15 cellular contexts compared by ENCODE assay signal in the genomic region with DNA sequence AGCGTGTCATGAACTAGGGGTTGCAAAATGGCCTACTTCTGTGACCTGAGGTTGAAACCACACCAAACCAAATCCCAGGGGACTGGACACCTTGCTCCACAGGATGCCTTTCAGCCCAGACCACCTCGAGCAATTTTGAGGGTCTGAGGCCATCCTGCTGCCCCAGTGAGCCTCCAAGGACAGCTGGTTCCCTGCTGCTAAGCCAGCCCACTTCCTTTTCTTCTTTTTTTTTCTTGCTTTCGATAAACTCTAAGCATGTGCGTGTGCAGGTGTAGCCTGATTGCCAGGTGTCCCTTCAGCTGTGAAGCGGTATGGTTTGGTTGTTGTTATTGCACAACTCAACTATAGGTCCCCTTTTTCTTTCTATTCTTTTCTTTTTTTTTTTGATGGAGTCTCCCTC. TPM values are rescaled to one million over a fixed set of nuclear protein-coding genes. Genes with fewer than 3 reads are reported as not detected.
DNase-seq lines count a peak whose midpoint lies in the region; ATAC-seq lines count a peak whose summit lies in the region.
"Had no signal": no experiment of that assay in that cellular context is flagged by ENCODE, and none has a peak within 500 bp of the region (broad histone marks: within the 10 kb centered on the region; RNA-seq: fewer than 3 reads in every experiment).

No MANE protein-coding gene starts in this region.

- no peak overlapping the region for H3K27ac Mint-ChIP-seq in activated CD4-positive, alpha-beta T cell treated with anti-CD3 and anti-CD28 coated beads, Interleukin-2, amount 10 ng/mL, durations not matched to agents 24 days and 14 days

- intact Hi-C loops in activated CD4-positive, alpha-beta T cell treated with anti-CD3 and anti-CD28 coated beads, Interleukin-2, amount 10 ng/mL, durations not matched to agents 24 days and 14 days (cut with micrococcal nuclease): no loop called here

- H3K27me3 Mint-ChIP-seq in activated CD4-positive, alpha-beta T cell treated with anti-CD3 and anti-CD28 coated beads, Interleukin-2, amount 10 ng/mL, durations not matched to agents 24 days and 14 days: peaks cover 12% of the 10 kb centered on the region

- peak; percentile 59 for ATAC-seq in HG02798 (IDR thresholded peaks at IDR 0.05; ENCODE audit: poor library complexity, unreplicated experiment)

- DNase-seq in NCI-H2107 treated with DMSO at 0.1 percent for 48 hours (lab: John Stamatoyannopoulos, UW; ENCODE audit: unreplicated experiment) (peak; percentile 4), NCI-H2107 (lab: John Stamatoyannopoulos, UW) (no peak), NCI-H2171 treated with DMSO at 0.1 percent for 48 hours (lab: John Stamatoyannopoulos, UW) (peak; percentile 25), OCI-M1 (lab: John Stamatoyannopoulos, UW) (no peak)
- no peak for DNase-seq in stimulated activated CD4-positive, alpha-beta T cell treated with anti-CD3 and anti-CD28 coated beads, Interleukin-4, amount 100 ng/mL, for 24 hours
- DNase-seq in stimulated activated CD4-positive, alpha-beta T cell treated with anti-CD3 and anti-CD28 coated beads, Interleukin-12 subunit alpha, Interleukin-12 subunit beta, amount 100 ng/mL, for 4 hours: no peak
- DNase-seq in activated CD4-positive, alpha-beta T cell treated with anti-CD3 and anti-CD28 coated beads, Interleukin-2, amount 10 ng/mL, durations not matched to agents 24 days and 14 days: no peak
- DNase-seq: dermis blood vessel endothelial cell, mammary epithelial cell, NCI-H69, occipital lobe, tibial artery had no signal

- H3K36me3 Mint-ChIP-seq in activated CD4-positive, alpha-beta T cell treated with anti-CD3 and anti-CD28 coated beads, Interleukin-2, amount 10 ng/mL, durations not matched to agents 24 days and 14 days (ENCODE audit: low read depth): no peaks in the 10 kb centered on the region

- H3K4me3 Mint-ChIP-seq in activated CD4-positive, alpha-beta T cell treated with anti-CD3 and anti-CD28 coated beads, Interleukin-2, amount 10 ng/mL, durations not matched to agents 24 days and 14 days: no peak overlapping the region

- no peaks in the 10 kb centered on the region for H3K9me3 Mint-ChIP-seq in activated CD4-positive, alpha-beta T cell treated with anti-CD3 and anti-CD28 coated beads, Interleukin-2, amount 10 ng/mL, durations not matched to agents 24 days and 14 days

- H3K4me1 Mint-ChIP-seq in activated CD4-positive, alpha-beta T cell treated with anti-CD3 and anti-CD28 coated beads, Interleukin-2, amount 10 ng/mL, durations not matched to agents 24 days and 14 days: peaks cover 29% of the 10 kb centered on the region

RNA-seq across cellular contexts. Expression of a gene that starts 2.7 kb away (rescaled TPM):
- total RNA-seq in activated CD4-positive, alpha-beta T cell treated with anti-CD3 and anti-CD28 coated beads, Interleukin-2, amount 10 ng/mL, durations not matched to agents 24 days and 14 days: not detected in 2 replicates
- total RNA-seq: A172, dermis blood vessel endothelial cell, HT-29, mammary epithelial cell had no signal

RNA-seq across cellular contexts. Expression of a gene that starts 6.6 kb away (rescaled TPM):
- total RNA-seq in activated CD4-positive, alpha-beta T cell treated with anti-CD3 and anti-CD28 coated beads, Interleukin-2, amount 10 ng/mL, durations not matched to agents 24 days and 14 days: not detected in 2 replicates
- total RNA-seq: A172, dermis blood vessel endothelial cell, HT-29, mammary epithelial cell, occipital lobe had no signal

RNA-seq across cellular contexts. Expression of a gene that starts 25.2 kb away (rescaled TPM):
- 30.0 and 33.5 TPM in 2 replicates for total RNA-seq in activated CD4-positive, alpha-beta T cell treated with anti-CD3 and anti-CD28 coated beads, Interleukin-2, amount 10 ng/mL, durations not matched to agents 24 days and 14 days

RNA-seq across cellular contexts. Expression of a gene that starts 42.2 kb away (rescaled TPM):
- total RNA-seq in activated CD4-positive, alpha-beta T cell treated with anti-CD3 and anti-CD28 coated beads, Interleukin-2, amount 10 ng/mL, durations not matched to agents 24 days and 14 days: 38.4 and 42.3 TPM in 2 replicates

Comparison
In these comparisons a context has a peak if more than half of its experiments do, and no peak if none do; other contexts are left out.
1. DNase-seq: peak in NCI-H2107 treated with DMSO at 0.1 percent for 48 hours (single experiment) and NCI-H2171 treated with DMSO at 0.1 percent for 48 hours (single experiment); none in NCI-H2107 (single experiment), stimulated activated CD4-positive, alpha-beta T cell treated with anti-CD3 and anti-CD28 coated beads, Interleukin-4, amount 100 ng/mL, for 24 hours (single experiment), stimulated activated CD4-positive, alpha-beta T cell treated with anti-CD3 and anti-CD28 coated beads, Interleukin-12 subunit alpha, Interleukin-12 subunit beta, amount 100 ng/mL, for 4 hours (single experiment), activated CD4-positive, alpha-beta T cell treated with anti-CD3 and anti-CD28 coated beads, Interleukin-2, amount 10 ng/mL, durations not matched to agents 24 days and 14 days (single experiment) and OCI-M1 (single experiment).